8 cellular contexts compared by ENCODE assay signal in genomic region chr4:3201718-3202702, GRCh38. TPM values are rescaled to one million over a fixed set of nuclear protein-coding genes. Genes with fewer than 3 reads are reported as not detected.
A peak's percentile ranks its signal among the peaks of the same experiment; 100 is the strongest.
DNase-seq lines count a peak whose midpoint lies in the region; ATAC-seq lines count a peak whose summit lies in the region.

No MANE protein-coding gene starts in this region.

- peak overlapping the region; percentile 82 for H3K27ac Mint-ChIP-seq in activated CD4-positive, alpha-beta T cell treated with anti-CD3 and anti-CD28 coated beads for 36 hours
- H3K27ac Mint-ChIP-seq in effector memory CD8-positive, alpha-beta T cell, result peak overlapping the region; percentile 90 to 95

- CTCF ChIA-PET in activated CD4-positive, alpha-beta T cell treated with anti-CD3 and anti-CD28 coated beads for 36 hours (lab: Charles Lee), result interaction anchor here (0.5 to 2.1 kb wide), 6 partner anchors 10 to 1155 kb away, joined by 3 to 10 read pairs (median 3); no protein-coding TSS in a partner anchor

- no peak overlapping the region for H3K18ac ChIP-seq in neuronal stem cell (ENCODE audit: low read length)

- H3K9me3 Mint-ChIP-seq in activated CD4-positive, alpha-beta T cell treated with anti-CD3 and anti-CD28 coated beads for 36 hours (ENCODE audit: low read depth), result no peaks in the 10 kb centered on the region
- H3K9me3 Mint-ChIP-seq in effector memory CD8-positive, alpha-beta T cell, result no peaks in the 10 kb centered on the region

- no peak overlapping the region for H3K27ac ChIP-seq in neuronal stem cell (replicated peaks; ENCODE audit: low read length)

- H3K9me3 ChIP-seq in neuronal stem cell (replicated peaks in 1 of 2; ENCODE audit: control insufficient read depth in 2 of 2, insufficient read depth in 1 of 2, low read depth in 1 of 2, low read length in 2 of 2), result no peaks in the 10 kb centered on the region

- no peak overlapping the region for H3K4me3 ChIP-seq in neuronal stem cell (ENCODE audit: low read length in 2 of 2)

- ATAC-seq in GM18520 (IDR thresholded peaks at IDR 0.05; ENCODE audit: unreplicated experiment) (peak; percentile 48), HG03442 (IDR thresholded peaks at IDR 0.05; ENCODE audit: unreplicated experiment) (peak; percentile 77)
- peak; percentile 92 for ATAC-seq in activated CD4-positive, alpha-beta T cell treated with anti-CD3 and anti-CD28 coated beads for 36 hours
- ATAC-seq in effector memory CD8-positive, alpha-beta T cell (replicated peaks), result peak; percentile 92

- no peak overlapping the region for H2AFZ ChIP-seq in neuronal stem cell (ENCODE audit: low read length)

- no peak overlapping the region for H3K23ac ChIP-seq in neuronal stem cell (ENCODE audit: low read depth, low read length, poor library complexity)

- no peak overlapping the region for H4K91ac ChIP-seq in neuronal stem cell (ENCODE audit: low read depth, low read length, poor library complexity)

- no peak overlapping the region for H2BK120ac ChIP-seq in neuronal stem cell (ENCODE audit: low read depth, low read length)

- H3K27me3 Mint-ChIP-seq in activated CD4-positive, alpha-beta T cell treated with anti-CD3 and anti-CD28 coated beads for 36 hours, result no peaks in the 10 kb centered on the region
- no peaks in the 10 kb centered on the region for H3K27me3 Mint-ChIP-seq in effector memory CD8-positive, alpha-beta T cell

- peaks cover 5 to 10% of the 10 kb centered on the region in 2 donors for H3K4me1 ChIP-seq in neuronal stem cell (ENCODE audit: control insufficient read depth in 2 of 2, insufficient read depth in 1 of 2, low read depth in 1 of 2, low read length in 2 of 2)

- H3K27me3 ChIP-seq in neuronal stem cell (ENCODE audit: control insufficient read depth in 3 of 3, insufficient read depth in 3 of 3, low read depth in 1 of 3, low read length in 3 of 3), result no peaks in the 10 kb centered on the region

- H3K14ac ChIP-seq in neuronal stem cell (ENCODE audit: low read length), result no peak overlapping the region

- H3K9ac ChIP-seq in neuronal stem cell (ENCODE audit: low read depth, low read length, poor library complexity), result no peak overlapping the region

- no peak overlapping the region for H2AK5ac ChIP-seq in neuronal stem cell (ENCODE audit: low read depth, low read length)

- peak; percentile 82 for DNase-seq in activated CD4-positive, alpha-beta T cell treated with anti-CD3 and anti-CD28 coated beads for 36 hours
- peak; percentile 61 to 75 (median 71) for DNase-seq in effector memory CD8-positive, alpha-beta T cell
- peak; percentile 51 to 59 for DNase-seq in stimulated activated CD4-positive, alpha-beta T cell treated with anti-CD3 and anti-CD28 coated beads, Interleukin-15, amount 100 ng/mL, for 48 hours (ENCODE audit: low read depth in 2 of 2)
- DNase-seq in neuronal stem cell (ENCODE audit: low spot score), result no peak
- no peak for DNase-seq in SK-N-DZ (ENCODE audit: low spot score)
- no peak for DNase-seq in AG08396 (ENCODE audit: low spot score)

- peaks cover 17 to 72% of the 10 kb centered on the region in 2 donors for H3K36me3 ChIP-seq in neuronal stem cell (replicated peaks in 1 of 2; ENCODE audit: control insufficient read depth in 2 of 2, insufficient read depth in 2 of 2, low read length in 2 of 2)

- no peak overlapping the region for H2BK5ac ChIP-seq in neuronal stem cell (ENCODE audit: low read length)

- H2BK15ac ChIP-seq in neuronal stem cell (ENCODE audit: low read length), result no peak overlapping the region

- intact Hi-C loops in activated CD4-positive, alpha-beta T cell treated with anti-CD3 and anti-CD28 coated beads for 36 hours (cut with DNase I, micrococcal nuclease), result loop anchor here (1.0 to 5.0 kb wide), 5 partner anchors 91 to 1345 kb away; partner anchors contain the start of genes HGFAC (in 1 of the 2), LETM1 (in 1 of the 2) and RGS12 (in 1 of the 2)

- H3K4me2 ChIP-seq in neuronal stem cell (ENCODE audit: insufficient read depth, low read length, poor library complexity, severe bottlenecking), result no peak overlapping the region

- no peaks in the 10 kb centered on the region for H3K79me1 ChIP-seq in neuronal stem cell (ENCODE audit: low read depth, low read length)

- no CpG with 5 or more reads among the region's 11 CpGs for WGBS in neuronal stem cell (ENCODE audit: extremely low coverage in 2 of 2, insufficient read length in 2 of 2, insufficient replicate concordance in 1 of 2), 2 donors

- POLR2A ChIA-PET in activated CD4-positive, alpha-beta T cell treated with anti-CD3 and anti-CD28 coated beads for 36 hours (lab: Charles Lee), result interaction anchor here (0.6 to 1.2 kb wide), 2 partner anchors 86 to 324 kb away, joined by 3 read pairs; no protein-coding TSS in a partner anchor

- no peak overlapping the region for H4K8ac ChIP-seq in neuronal stem cell (ENCODE audit: low read depth, low read length)

- peak overlapping the region; percentile 41 for H3K4me3 Mint-ChIP-seq in activated CD4-positive, alpha-beta T cell treated with anti-CD3 and anti-CD28 coated beads for 36 hours
- peak overlapping the region; percentile 78 to 80 for H3K4me3 Mint-ChIP-seq in effector memory CD8-positive, alpha-beta T cell

- H2BK12ac ChIP-seq in neuronal stem cell (ENCODE audit: low read length), result no peak overlapping the region

- H3K36me3 Mint-ChIP-seq in activated CD4-positive, alpha-beta T cell treated with anti-CD3 and anti-CD28 coated beads for 36 hours (ENCODE audit: low read depth), result peaks cover 32% of the 10 kb centered on the region
- peaks cover 35% of the 10 kb centered on the region for H3K36me3 Mint-ChIP-seq in effector memory CD8-positive, alpha-beta T cell (ENCODE audit: insufficient read depth)

- H3K4me1 Mint-ChIP-seq in activated CD4-positive, alpha-beta T cell treated with anti-CD3 and anti-CD28 coated beads for 36 hours, result peaks cover 49% of the 10 kb centered on the region
- H3K4me1 Mint-ChIP-seq in effector memory CD8-positive, alpha-beta T cell (ENCODE audit: low read depth in 2 of 2), result peaks cover 35 to 52% of the 10 kb centered on the region in 2 donors

- no peak overlapping the region for H3K4ac ChIP-seq in neuronal stem cell (ENCODE audit: low read length)

RNA-seq across cellular contexts. Expression of gene MSANTD1, which starts 46.9 kb away (rescaled TPM):
- total RNA-seq in activated CD4-positive, alpha-beta T cell treated with anti-CD3 and anti-CD28 coated beads for 36 hours, result under 1 TPM; 0.46 to 0.69 TPM
- 0.13 TPM for polyA plus RNA-seq in neuronal stem cell (2013, experiment 1 of 2)
- 0.12 TPM for polyA plus RNA-seq in neuronal stem cell (2013, experiment 2 of 2)
- polyA plus RNA-seq in SK-N-DZ (2014; cell fraction: cytosol; rRNA removed), result 0.14 and 0.42 TPM in 2 replicates
- 0.55 and 0.96 TPM in 2 replicates for polyA plus RNA-seq in SK-N-DZ (2014; cell fraction: nucleus; rRNA removed)

Comparison
In these comparisons a context has a peak if more than half of its experiments do, and no peak if none do; other contexts are left out.
1. DNase-seq: peak in activated CD4-positive, alpha-beta T cell treated with anti-CD3 and anti-CD28 coated beads for 36 hours (single experiment), effector memory CD8-positive, alpha-beta T cell (3 of 3) and stimulated activated CD4-positive, alpha-beta T cell treated with anti-CD3 and anti-CD28 coated beads, Interleukin-15, amount 100 ng/mL, for 48 hours (2 of 2); none in neuronal stem cell (single experiment), SK-N-DZ (single experiment) and AG08396 (single experiment).
2. Peak in every context shown above with its lines, with median percentiles within 50 percentile points of each other: ATAC-seq.